ENCODE assay signal across 25 cellular contexts in the genomic region with DNA sequence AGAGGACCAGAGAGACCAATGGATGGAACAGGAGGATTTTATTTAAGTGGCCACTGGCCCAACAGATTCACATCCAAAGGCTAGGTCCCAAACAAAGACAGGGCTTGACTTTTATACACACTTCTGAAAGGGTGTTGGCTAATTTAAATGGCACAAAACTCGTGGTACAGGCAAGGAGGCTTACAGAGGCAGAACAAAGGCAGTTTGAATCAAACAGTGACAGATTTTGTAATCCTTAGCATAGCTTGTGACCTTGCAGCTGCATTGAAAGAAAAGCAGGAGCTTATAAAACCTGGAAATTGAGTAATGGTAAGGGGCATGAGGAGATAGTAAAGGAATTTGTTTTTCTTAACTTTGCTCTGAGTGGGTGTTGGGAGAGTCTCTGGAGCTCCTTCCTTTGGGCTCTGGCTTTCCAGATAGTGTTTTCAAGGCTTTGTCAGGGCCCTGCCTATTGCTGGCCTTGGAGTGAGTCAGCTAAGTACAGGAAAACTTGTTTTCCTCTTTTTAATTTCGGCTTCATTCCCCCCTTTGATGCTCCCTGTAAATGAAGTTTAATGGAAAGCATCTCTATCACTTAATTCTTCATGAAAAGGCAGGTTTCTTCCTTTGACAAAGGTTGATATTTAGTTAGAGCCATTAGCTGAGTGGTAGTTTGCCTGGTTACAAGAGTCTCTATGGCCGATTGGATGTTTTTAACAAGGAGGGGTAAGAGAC.
DNase-seq lines count a peak whose midpoint lies in the region; ATAC-seq and TF ChIP-seq lines count a peak whose summit lies in the region.
"Had no signal": no experiment of that assay in that cellular context is flagged by ENCODE, and none has a peak within 500 bp of the region (broad histone marks: within the 10 kb centered on the region; RNA-seq: fewer than 3 reads in every experiment).

No MANE protein-coding gene starts in this region.

- H3K4me1 ChIP-seq in GM23248 (ENCODE audit: insufficient read depth) (no peaks in the 10 kb centered on the region), muscle layer of colon (ENCODE audit: insufficient read depth, low read length) (no peaks in the 10 kb centered on the region)
- H3K4me1 ChIP-seq: foreskin keratinocyte, psoas muscle, SJCRH30, testis had no signal

- H3K9ac ChIP-seq in GM23248 (no peak overlapping the region), SU-DHL-6 (ENCODE audit: low read length) (no peak overlapping the region), muscle layer of colon (ENCODE audit: low read length) (no peak overlapping the region)

- H3K4me1 Mint-ChIP-seq in endothelial cell (ENCODE audit: unreplicated experiment), result no peaks in the 10 kb centered on the region
- H3K4me1 Mint-ChIP-seq: activated CD4-positive, alpha-beta memory T cell treated with anti-CD3 and anti-CD28 coated beads, Interleukin-2, amount 10 ng/mL, durations not matched to agents 7 days and 5 days; T-cell had no signal

- H3K9me3 ChIP-seq in GM23248 (ENCODE audit: low read depth) (peaks cover 5% of the 10 kb centered on the region), SU-DHL-6 (ENCODE audit: insufficient read depth, low read length) (peaks cover 31% of the 10 kb centered on the region), muscle layer of colon (ENCODE audit: low read length) (peaks cover 18% of the 10 kb centered on the region)
- H3K9me3 ChIP-seq: testis had no signal

- DNase-seq in GM23248, result peak; percentile 7
- no peak for DNase-seq in endothelial cell (ENCODE audit: low spot score)
- no peak for DNase-seq in activated CD4-positive, CD25-positive, alpha-beta regulatory T cell treated with anti-CD3 and anti-CD28 coated beads, Interleukin-2, amount 50 U/mL, for 72 hours
- no peak for DNase-seq in NCI-H2171 (lab: John Stamatoyannopoulos, UW)
- no peak for DNase-seq in activated CD8-positive, alpha-beta memory T cell treated with anti-CD3 and anti-CD28 coated beads for 24 hours
- DNase-seq: activated CD4-positive, alpha-beta memory T cell treated with anti-CD3 and anti-CD28 coated beads, Interleukin-2, amount 10 ng/mL, durations not matched to agents 7 days and 5 days; aorta; central memory CD4-positive, alpha-beta T cell; COR-L47; DND-41; foreskin keratinocyte; NCI-H1436; NCI-H524; psoas muscle; stimulated activated CD4-positive, alpha-beta T cell treated with anti-CD3 and anti-CD28 coated beads, Interleukin-15, amount 100 ng/mL, for 24 hours; stimulated activated naive CD4-positive, alpha-beta T cell; T-cell; testis had no signal

- no peak overlapping the region for H3K27ac Mint-ChIP-seq in endothelial cell (ENCODE audit: unreplicated experiment)
- H3K27ac Mint-ChIP-seq: activated CD4-positive, alpha-beta memory T cell treated with anti-CD3 and anti-CD28 coated beads, Interleukin-2, amount 10 ng/mL, durations not matched to agents 7 days and 5 days; activated naive CD4-positive, alpha-beta T cell treated with anti-CD3 and anti-CD28 coated beads, Interleukin-2, amount 50 U/mL, for 72 hours; activated T-helper 2 cell treated with anti-CD3 and anti-CD28 coated beads, Interferon-gamma antibody, Interleukin-2, Interleukin-4, amounts not matched to agents 10 μg/mL and 5 μg/mL and 100 μg/mL, durations not matched to agents 14 hours and 24 hours and 36 hours; T-cell had no signal

- no peak overlapping the region for H3K4me2 ChIP-seq in GM23248 (ENCODE audit: unreplicated experiment)
- H3K4me2 ChIP-seq in SU-DHL-6 (ENCODE audit: low read depth, low read length, poor library complexity, severe bottlenecking), result no peak overlapping the region

- peaks cover 20% of the 10 kb centered on the region for H3K9me3 Mint-ChIP-seq in endothelial cell (ENCODE audit: unreplicated experiment)

- H3K27me3 Mint-ChIP-seq in endothelial cell (ENCODE audit: unreplicated experiment), result peaks cover 4% of the 10 kb centered on the region
- H3K27me3 Mint-ChIP-seq: activated CD4-positive, alpha-beta memory T cell treated with anti-CD3 and anti-CD28 coated beads, Interleukin-2, amount 10 ng/mL, durations not matched to agents 7 days and 5 days; T-cell had no signal

- no peak overlapping the region for H2AFZ ChIP-seq in GM23248
- H2AFZ ChIP-seq in SU-DHL-6 (ENCODE audit: low read depth, low read length, severe bottlenecking), result no peak overlapping the region

- H3K27me3 ChIP-seq in GM23248 (replicated peaks; ENCODE audit: insufficient read depth) (no peaks in the 10 kb centered on the region), SU-DHL-6 (ENCODE audit: low read length) (no peaks in the 10 kb centered on the region), muscle layer of colon (ENCODE audit: control insufficient read depth in 1 of 2, insufficient read depth in 2 of 2, low read length in 2 of 2) (no peaks in the 10 kb centered on the region)
- H3K27me3 ChIP-seq: foreskin keratinocyte, SJCRH30, testis had no signal

- TF ChIP-seq CTCF in SU-DHL-6 (IDR thresholded peaks at IDR 0.05; ENCODE audit: insufficient read depth, low read length, poor library complexity, severe bottlenecking), result no peak
- TF ChIP-seq CTCF in endothelial cell (IDR thresholded peaks at IDR 0.05; ENCODE audit: unreplicated experiment), result no peak

- H4K20me1 ChIP-seq in GM23248 (ENCODE audit: insufficient read depth) (no peaks in the 10 kb centered on the region), SU-DHL-6 (ENCODE audit: low read depth, low read length) (no peaks in the 10 kb centered on the region)

- H3K27ac ChIP-seq in GM23248 (no peak overlapping the region), SU-DHL-6 (ENCODE audit: low read depth, low read length) (no peak overlapping the region), muscle layer of colon (ENCODE audit: low read depth, low read length) (no peak overlapping the region)
- H3K27ac ChIP-seq: foreskin keratinocyte, psoas muscle, SJCRH30, testis had no signal

- no peak for ATAC-seq in GM18909 (IDR thresholded peaks at IDR 0.05; ENCODE audit: poor library complexity, unreplicated experiment)
- ATAC-seq: activated CD4-positive, CD25-positive, alpha-beta regulatory T cell treated with anti-CD3 and anti-CD28 coated beads, Interleukin-2, amount 50 U/mL, for 24 hours; activated naive CD4-positive, alpha-beta T cell treated with anti-CD3 and anti-CD28 coated beads, Interleukin-2, amount 50 U/mL, for 72 hours; foreskin keratinocyte; psoas muscle; T-cell had no signal

- H3K4me3 Mint-ChIP-seq in endothelial cell (ENCODE audit: unreplicated experiment), result peak overlapping the region; percentile 76
- H3K4me3 Mint-ChIP-seq: activated CD4-positive, alpha-beta memory T cell treated with anti-CD3 and anti-CD28 coated beads, Interleukin-2, amount 10 ng/mL, durations not matched to agents 7 days and 5 days; T-cell had no signal

- H3K79me2 ChIP-seq in GM23248 (ENCODE audit: insufficient read depth) (no peaks in the 10 kb centered on the region), SU-DHL-6 (ENCODE audit: insufficient read depth, low read length) (no peaks in the 10 kb centered on the region)

- H3K9me2 ChIP-seq in GM23248 (ENCODE audit: insufficient read depth) (no peaks in the 10 kb centered on the region), SU-DHL-6 (replicated peaks; ENCODE audit: insufficient read depth, low read length) (no peaks in the 10 kb centered on the region)

- H3K36me3 ChIP-seq in GM23248 (ENCODE audit: low read depth) (peaks cover 55% of the 10 kb centered on the region), SU-DHL-6 (ENCODE audit: low read length) (peaks cover 69% of the 10 kb centered on the region), muscle layer of colon (ENCODE audit: insufficient read depth, low read length) (peaks cover 65% of the 10 kb centered on the region)

- in situ Hi-C loops in GM23248 (cut with MboI), result no loop called here

- no peaks in the 10 kb centered on the region for H3F3A ChIP-seq in GM23248 (ENCODE audit: insufficient read depth)
- H3F3A ChIP-seq in SU-DHL-6 (ENCODE audit: insufficient read depth), result no peaks in the 10 kb centered on the region

- no peak overlapping the region for H3K4me3 ChIP-seq in GM23248
- peak overlapping the region; percentile 11 for H3K4me3 ChIP-seq in SU-DHL-6 (ENCODE audit: insufficient read depth, low read length, poor library complexity, severe bottlenecking)
- peak overlapping the region; percentile 8 to 11 for H3K4me3 ChIP-seq in muscle layer of colon (ENCODE audit: low read depth in 1 of 2, low read length in 2 of 2)
- H3K4me3 ChIP-seq: psoas muscle, SJCRH30, testis had no signal

- WGBS in GM23248 (ENCODE audit: low coverage in 1 of 2, low lambda C conversion rate in 2 of 2, missing lambda C conversion rate in 2 of 2), 2 experiments, result 97 to 99% methylated on average over 3 of the region's 3 CpGs

- H3K36me3 Mint-ChIP-seq in endothelial cell (ENCODE audit: low read depth, unreplicated experiment), result peaks cover 94% of the 10 kb centered on the region
